7 cellular contexts compared by ENCODE assay signal in the genomic region with DNA sequence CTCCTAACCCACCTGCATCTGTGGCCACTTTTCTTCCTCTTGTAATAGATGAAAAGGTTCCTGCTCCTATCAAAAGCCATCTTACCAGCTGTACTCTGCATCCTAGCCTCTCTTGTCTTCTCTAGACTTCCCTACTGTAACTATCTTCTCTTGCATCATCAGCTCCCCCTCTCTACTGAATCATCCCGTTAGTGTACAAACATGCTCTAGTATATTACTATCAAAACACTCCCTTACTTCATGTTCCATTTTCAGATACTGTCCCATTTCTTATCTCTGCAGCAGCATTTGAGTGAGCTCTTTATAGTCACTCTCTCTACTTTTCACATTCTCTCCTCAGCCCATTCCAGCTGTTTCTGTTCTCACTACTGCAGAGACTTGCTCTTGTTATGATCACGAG. TPM values are rescaled to one million over a fixed set of nuclear protein-coding genes. Genes with fewer than 3 reads are reported as not detected.
DNase-seq lines count a peak whose midpoint lies in the region; TF ChIP-seq lines count a peak whose summit lies in the region.

No MANE protein-coding gene starts in this region.

- CTCF ChIA-PET in Caco-2 (lab: Charles Lee) = no interaction called here

- H3K4me1 Mint-ChIP-seq in Caco-2 (ENCODE audit: low read depth, unreplicated experiment) = peaks cover 35% of the 10 kb centered on the region
- H3K4me1 Mint-ChIP-seq in neural crest cell = peaks cover 31% of the 10 kb centered on the region
- peaks cover 25 to 26% of the 10 kb centered on the region in 2 experiments for H3K4me1 Mint-ChIP-seq in H9

- H3K23me2 ChIP-seq in H9 (ENCODE audit: insufficient read length, low read depth, low read length, poor library complexity, severe bottlenecking) = no peaks in the 10 kb centered on the region

- H4K91ac ChIP-seq in H9 (ENCODE audit: insufficient read length, low read depth, low read length) = no peak overlapping the region

- peaks cover 3% of the 10 kb centered on the region for H3K79me1 ChIP-seq in H9 (ENCODE audit: insufficient read depth, low read depth, low read length, poor library complexity, severe bottlenecking)

- H3K56ac ChIP-seq in H9 (ENCODE audit: insufficient read length, low read depth, low read length) = no peak overlapping the region

- no peak overlapping the region for H2BK12ac ChIP-seq in H9 (ENCODE audit: insufficient read length, low read depth, low read length)

- peaks cover 7% of the 10 kb centered on the region for H4K20me1 ChIP-seq in Loucy (ENCODE audit: insufficient read depth, low read length, poor library complexity, severe bottlenecking)
- H4K20me1 ChIP-seq in H9 (ENCODE audit: control insufficient read depth, insufficient read depth, insufficient read length) = no peaks in the 10 kb centered on the region

- intact Hi-C loops in Caco-2 (cut with micrococcal nuclease; ENCODE audit: unreplicated experiment) = no loop called here

- H3K27ac Mint-ChIP-seq in Caco-2 (ENCODE audit: unreplicated experiment) = peak overlapping the region; percentile 16
- H3K27ac Mint-ChIP-seq in neural crest cell (ENCODE audit: unreplicated experiment) = no peak overlapping the region
- peak overlapping the region in 1 of 3 experiments; percentile 37; a peak in 1 of 7 replicates for H3K27ac Mint-ChIP-seq in H9

- H2AFZ ChIP-seq in Loucy (ENCODE audit: low read length) (no peak overlapping the region), H9 (ENCODE audit: low read length) (no peak overlapping the region)

- no peak overlapping the region for H3T11ph ChIP-seq in H9 (ENCODE audit: low read length)

- H3K9me2 ChIP-seq in Loucy (replicated peaks; ENCODE audit: low read depth, low read length) = no peaks in the 10 kb centered on the region

- no peaks in the 10 kb centered on the region for H3F3A ChIP-seq in Loucy (ENCODE audit: low read depth)

- POLR2A ChIA-PET in Caco-2 (lab: Charles Lee) = interaction anchor here (0.7 kb wide), 1 partner anchor 111 kb away, joined by 6 read pairs; no protein-coding TSS in a partner anchor

- H3K9me3 Mint-ChIP-seq in Caco-2 (ENCODE audit: unreplicated experiment) (no peaks in the 10 kb centered on the region), neural crest cell (no peaks in the 10 kb centered on the region), H9 (no peaks in the 10 kb centered on the region)

- H2BK5ac ChIP-seq in H9 (ENCODE audit: insufficient read length, low read length) = no peak overlapping the region

- H3K36me3 Mint-ChIP-seq in Caco-2 (ENCODE audit: insufficient read depth, unreplicated experiment) (peaks cover 79% of the 10 kb centered on the region), neural crest cell (ENCODE audit: low read depth) (peaks cover 10% of the 10 kb centered on the region), H9 (ENCODE audit: insufficient read depth in 1 of 3, low read depth in 3 of 3) (peaks cover 15 to 53% (median 44%) of the 10 kb centered on the region in 3 experiments)

- H3K18ac ChIP-seq in H9 (ENCODE audit: insufficient read length, low read depth, low read length) = no peak overlapping the region

- H3K4me2 ChIP-seq in Loucy (ENCODE audit: low read depth, low read length, poor library complexity, severe bottlenecking) (peak overlapping the region; percentile 55), H9 (ENCODE audit: insufficient read depth, insufficient read length, low read length) (no peak overlapping the region)

- TF ChIP-seq CTCF in Caco-2 (IDR thresholded peaks at IDR 0.05; ENCODE audit: insufficient read depth in 1 of 2, low read depth in 1 of 2, low read length in 1 of 2, severe bottlenecking in 1 of 2, unreplicated experiment in 1 of 2) (no peak), Loucy (conservative IDR thresholded peaks at IDR 0.05; ENCODE audit: low read length) (no peak), neural crest cell (conservative IDR thresholded peaks at IDR 0.05) (no peak), WERI-Rb-1 (IDR thresholded peaks at IDR 0.05; ENCODE audit: low read depth, low read length) (no peak), H9 (conservative IDR thresholded peaks at IDR 0.05) (no peak)

- H2BK20ac ChIP-seq in H9 (ENCODE audit: low read depth, low read length, poor library complexity, severe bottlenecking) = no peak overlapping the region

- no peak overlapping the region for H2AK5ac ChIP-seq in H9 (ENCODE audit: insufficient read length, low read length)

- H4K8ac ChIP-seq in H9 (replicated peaks; ENCODE audit: insufficient read length, low read depth, low read length) = no peak overlapping the region

- H3K23ac ChIP-seq in H9 (ENCODE audit: insufficient read length, low read depth, low read length) = no peak overlapping the region

- H3K9ac ChIP-seq in Loucy (ENCODE audit: low read depth, low read length, poor library complexity, severe bottlenecking) = no peak overlapping the region
- no peak overlapping the region for H3K9ac ChIP-seq in adipocyte (ENCODE audit: low read length)
- H3K9ac ChIP-seq in H9 (ENCODE audit: extremely low read depth, insufficient read length, low read length) = no peak overlapping the region

- H3K4me3 Mint-ChIP-seq in Caco-2 (ENCODE audit: unreplicated experiment) = no peak overlapping the region
- peak overlapping the region; percentile 8 for H3K4me3 Mint-ChIP-seq in neural crest cell
- H3K4me3 Mint-ChIP-seq in H9 = no peak overlapping the region

- no peak overlapping the region for H2BK15ac ChIP-seq in H9 (ENCODE audit: low read depth, low read length)

- no peak overlapping the region for H2BK120ac ChIP-seq in H9 (ENCODE audit: low read depth, low read length, poor library complexity, severe bottlenecking)

- no peaks in the 10 kb centered on the region for H3K9me3 ChIP-seq in Caco-2
- H3K9me3 ChIP-seq in Loucy (ENCODE audit: insufficient read depth, low read depth, low read length) = no peaks in the 10 kb centered on the region
- no peaks in the 10 kb centered on the region for H3K9me3 ChIP-seq in adipocyte (ENCODE audit: control insufficient read depth, low read length)
- no peaks in the 10 kb centered on the region for H3K9me3 ChIP-seq in WERI-Rb-1 (ENCODE audit: severe bottlenecking)
- no peaks in the 10 kb centered on the region for H3K9me3 ChIP-seq in H9 (ENCODE audit: control insufficient read depth, low read depth, low read length)

- H3K4me3 ChIP-seq in Caco-2 (ENCODE audit: low read depth, low read length) (no peak overlapping the region), Loucy (ENCODE audit: low read length, poor library complexity, severe bottlenecking) (peak overlapping the region; percentile 6), adipocyte (ENCODE audit: low read length) (no peak overlapping the region), WERI-Rb-1 (ENCODE audit: low read depth, low read length) (no peak overlapping the region)

- H3K4me1 ChIP-seq in Caco-2 = peaks cover 14% of the 10 kb centered on the region; the same call in 1 of the 2 replicates
- peaks cover 42% of the 10 kb centered on the region for H3K4me1 ChIP-seq in Loucy (ENCODE audit: insufficient read depth, low read length, poor library complexity, severe bottlenecking)
- H3K4me1 ChIP-seq in adipocyte (ENCODE audit: control insufficient read depth, insufficient read depth, low read length) = peaks cover 35% of the 10 kb centered on the region
- H3K4me1 ChIP-seq in H9 (ENCODE audit: insufficient read depth, low read length) = 0 out of 2 replicates have a peak, but pooled peaks cover 3% of the 10 kb centered on the region

- H3K27ac ChIP-seq in WERI-Rb-1 (no peak overlapping the region), H9 (ENCODE audit: insufficient read length, low read depth, low read length) (no peak overlapping the region)

- no peak overlapping the region for H3K4ac ChIP-seq in H9 (ENCODE audit: low read depth, low read length)

- WGBS in H9 (ENCODE audit: extremely low coverage, insufficient read length, low lambda C conversion rate) = no CpG with 5 or more reads among the region's 2 CpGs

- H3K27me3 Mint-ChIP-seq in Caco-2 (ENCODE audit: insufficient read depth, unreplicated experiment) (no peaks in the 10 kb centered on the region), neural crest cell (ENCODE audit: low read depth) (no peaks in the 10 kb centered on the region), H9 (ENCODE audit: low read depth) (no peaks in the 10 kb centered on the region)

- no peak overlapping the region for H4K5ac ChIP-seq in H9 (ENCODE audit: insufficient read length, low read depth, low read length)

- no peaks in the 10 kb centered on the region for H3K27me3 ChIP-seq in Caco-2 (replicated peaks; ENCODE audit: control insufficient read depth, insufficient read depth, low read length)
- H3K27me3 ChIP-seq in Loucy (ENCODE audit: insufficient read depth, low read length, poor library complexity, severe bottlenecking) = peaks cover 5% of the 10 kb centered on the region
- H3K27me3 ChIP-seq in adipocyte (replicated peaks; ENCODE audit: control insufficient read depth, insufficient read depth, low read length) = no peaks in the 10 kb centered on the region
- no peaks in the 10 kb centered on the region for H3K27me3 ChIP-seq in WERI-Rb-1 (ENCODE audit: insufficient read depth, low read depth, severe bottlenecking)
- H3K27me3 ChIP-seq in H9 (ENCODE audit: insufficient read depth, low read length) = no peaks in the 10 kb centered on the region

- peaks cover 46% of the 10 kb centered on the region for H3K79me2 ChIP-seq in Loucy (ENCODE audit: insufficient read depth, low read length)
- H3K79me2 ChIP-seq in H9 (ENCODE audit: insufficient read depth, low read length) = peaks cover 6% of the 10 kb centered on the region

- H3K36me3 ChIP-seq in Caco-2 (ENCODE audit: control insufficient read depth, insufficient read depth, low read length) = peaks cover 4% of the 10 kb centered on the region
- H3K36me3 ChIP-seq in Loucy (ENCODE audit: insufficient read depth, low read length) = peaks cover 24% of the 10 kb centered on the region; the same call in 1 of the 2 replicates
- H3K36me3 ChIP-seq in adipocyte (ENCODE audit: control insufficient read depth, insufficient read depth, low read length, severe bottlenecking) = peaks cover 38% of the 10 kb centered on the region
- H3K36me3 ChIP-seq in WERI-Rb-1 = peaks cover 56% of the 10 kb centered on the region

- no TSS peak for BruUV-seq in Caco-2 (replicated peaks; lab: Mats Ljungman, UMichigan)

- no peak overlapping the region for H3K14ac ChIP-seq in H9 (ENCODE audit: insufficient read depth, low read length)

- DNase-seq in Caco-2 (no peak), adipocyte (ENCODE audit: low read depth) (peak; percentile 66), neural crest cell (ENCODE audit: low read depth, low spot score) (no peak), WERI-Rb-1 (no peak), H9 (no peak), NCI-H1092 (lab: John Stamatoyannopoulos, UW) (no peak)

RNA-seq across cellular contexts. Expression of gene SRA1, which starts 2.8 kb away (rescaled TPM):
- 44.0 and 50.3 TPM in 2 replicates for total RNA-seq in Caco-2 (2022)
- total RNA-seq in neural crest cell = 34.7 and 36.3 TPM in 2 replicates
- 49.3 and 54.0 TPM in 2 replicates for total RNA-seq in H9 (2021)

RNA-seq across cellular contexts. Expression of gene EIF4EBP3, which starts 7.0 kb away (rescaled TPM):
- total RNA-seq in Caco-2 (2022) = 7.6 and 8.0 TPM in 2 replicates
- 8.4 and 10.3 TPM in 2 replicates for total RNA-seq in neural crest cell
- total RNA-seq in H9 (2021) = 7.7 and 10.1 TPM in 2 replicates

RNA-seq across cellular contexts. Expression of gene APBB3, which starts 9.9 kb away (rescaled TPM):
- total RNA-seq in Caco-2 (2022) (23.4 and 25.1 TPM in 2 replicates), neural crest cell (36.2 TPM in 2 replicates), H9 (2021) (23.8 and 23.9 TPM in 2 replicates)

RNA-seq across cellular contexts. Expression of gene SLC35A4, which starts 10.2 kb away (rescaled TPM):
- total RNA-seq in Caco-2 (2022) (79.5 and 91.3 TPM in 2 replicates), neural crest cell (99.4 and 106 TPM in 2 replicates), H9 (2021) (92.0 and 92.3 TPM in 2 replicates)
